In genomic region chr15:88878720-88879184, GRCh38 we compare ENCODE assay signal across 8 cellular contexts. TPM values are rescaled to one million over a fixed set of nuclear protein-coding genes. Genes with fewer than 3 reads are reported as not detected.
DNase-seq lines count a peak whose midpoint lies in the region; ATAC-seq and TF ChIP-seq lines count a peak whose summit lies in the region.

No MANE protein-coding gene starts in this region.

- H2AK5ac ChIP-seq in mesenchymal stem cell (ENCODE audit: low read length, severe bottlenecking) = no peak overlapping the region

- H3K4me3 ChIP-seq in AG09309 (ENCODE audit: control insufficient read depth, low read depth, low read length) = no peak overlapping the region
- H3K4me3 ChIP-seq in KMS-11 (IDR thresholded peaks at IDR 0.05; ENCODE audit: insufficient read depth, low read depth, low read length) = no peak overlapping the region
- no peak overlapping the region for H3K4me3 ChIP-seq in SU-DHL-6 (ENCODE audit: insufficient read depth, low read length, poor library complexity, severe bottlenecking)
- no peak overlapping the region for H3K4me3 ChIP-seq in mesenchymal stem cell (ENCODE audit: insufficient read depth in 1 of 2, low read depth in 1 of 2, low read length in 2 of 2)

- H2BK15ac ChIP-seq in mesenchymal stem cell (ENCODE audit: low read depth, poor library complexity, severe bottlenecking) = no peak overlapping the region

- H3K4me3 Mint-ChIP-seq in chondrocyte (ENCODE audit: unreplicated experiment) = no peak overlapping the region

- no peak overlapping the region for H2AFZ ChIP-seq in KMS-11 (ENCODE audit: low read depth)
- H2AFZ ChIP-seq in SU-DHL-6 (ENCODE audit: low read depth, low read length, severe bottlenecking) = no peak overlapping the region
- no peak overlapping the region for H2AFZ ChIP-seq in mesenchymal stem cell (ENCODE audit: low read depth, low read length)

- H4K20me1 ChIP-seq in KMS-11 (ENCODE audit: insufficient read depth) = no peaks in the 10 kb centered on the region
- H4K20me1 ChIP-seq in SU-DHL-6 (ENCODE audit: low read depth, low read length) = no peaks in the 10 kb centered on the region

- H3K36me3 ChIP-seq in KMS-11 (ENCODE audit: insufficient read depth) (no peaks in the 10 kb centered on the region), SU-DHL-6 (ENCODE audit: low read length) (no peaks in the 10 kb centered on the region), mesenchymal stem cell (ENCODE audit: control insufficient read depth in 1 of 2, insufficient read depth in 2 of 2, low read depth in 1 of 2, low read length in 2 of 2) (no peaks in the 10 kb centered on the region)

- no peak overlapping the region for H3K18ac ChIP-seq in mesenchymal stem cell (ENCODE audit: low read depth in 1 of 2, low read length in 2 of 2)

- no peak overlapping the region for H2BK5ac ChIP-seq in mesenchymal stem cell (ENCODE audit: low read depth, low read length, poor library complexity, severe bottlenecking)

- H3K9me3 Mint-ChIP-seq in chondrocyte (ENCODE audit: low read depth) = no peaks in the 10 kb centered on the region

- H3K9me3 ChIP-seq in SU-DHL-6 (ENCODE audit: insufficient read depth, low read length) = no peaks in the 10 kb centered on the region
- no peaks in the 10 kb centered on the region for H3K9me3 ChIP-seq in mesenchymal stem cell (ENCODE audit: control insufficient read depth, low read length)

- WGBS in mesenchymal stem cell = 70% methylated on average over 18 of the region's 18 CpGs

- DNase-seq in AG09309 (ENCODE audit: low read depth) (no peak), chondrocyte (ENCODE audit: low spot score) (no peak), mesenchymal stem cell (peak; percentile 48), DMS79 treated with DMSO at 0.1 percent for 48 hours (lab: John Stamatoyannopoulos, UW) (no peak)

- H3K36me3 Mint-ChIP-seq in chondrocyte (ENCODE audit: low read depth) = peaks cover 21% of the 10 kb centered on the region

- no peak overlapping the region for H2BK120ac ChIP-seq in mesenchymal stem cell (ENCODE audit: low read depth, low read length)

- H3F3A ChIP-seq in SU-DHL-6 (ENCODE audit: insufficient read depth) = no peaks in the 10 kb centered on the region

- no peak overlapping the region for H3K23ac ChIP-seq in mesenchymal stem cell (ENCODE audit: low read length in 2 of 2)

- H3K9ac ChIP-seq in KMS-11 (no peak overlapping the region), SU-DHL-6 (ENCODE audit: low read length) (no peak overlapping the region), mesenchymal stem cell (ENCODE audit: low read length) (no peak overlapping the region)

- no peak overlapping the region for H3K14ac ChIP-seq in mesenchymal stem cell (ENCODE audit: low read length in 2 of 2)

- no peak overlapping the region for H4K91ac ChIP-seq in mesenchymal stem cell (ENCODE audit: low read length)

- ATAC-seq in HG03457 (IDR thresholded peaks at IDR 0.05; ENCODE audit: unreplicated experiment) = no peak

- H3K79me1 ChIP-seq in mesenchymal stem cell (replicated peaks; ENCODE audit: low read length, poor library complexity, severe bottlenecking) = no peaks in the 10 kb centered on the region

- H3K4me2 ChIP-seq in KMS-11 = no peak overlapping the region
- no peak overlapping the region for H3K4me2 ChIP-seq in SU-DHL-6 (ENCODE audit: low read depth, low read length, poor library complexity, severe bottlenecking)
- no peak overlapping the region for H3K4me2 ChIP-seq in mesenchymal stem cell (ENCODE audit: low read length, poor library complexity, severe bottlenecking)

- H3K27me3 ChIP-seq in KMS-11 (ENCODE audit: insufficient read depth, low read depth) (no peaks in the 10 kb centered on the region), SU-DHL-6 (ENCODE audit: low read length) (no peaks in the 10 kb centered on the region), mesenchymal stem cell (ENCODE audit: control insufficient read depth in 1 of 2, insufficient read depth in 1 of 2, low read length in 2 of 2) (peaks cover 8 to 12% of the 10 kb centered on the region in 2 experiments)

- H4K8ac ChIP-seq in mesenchymal stem cell (ENCODE audit: low read length) = no peak overlapping the region

- no peaks in the 10 kb centered on the region for H3K9me2 ChIP-seq in SU-DHL-6 (replicated peaks; ENCODE audit: insufficient read depth, low read length)

- H3K4ac ChIP-seq in mesenchymal stem cell (ENCODE audit: low read depth in 1 of 2, low read length in 2 of 2) = no peak overlapping the region

- H3K4me1 ChIP-seq in KMS-11 (ENCODE audit: low read depth, poor library complexity, severe bottlenecking) = no peaks in the 10 kb centered on the region
- H3K4me1 ChIP-seq in mesenchymal stem cell (ENCODE audit: control insufficient read depth, insufficient read depth, low read depth, low read length) = peaks cover 5% of the 10 kb centered on the region

- H3K4me1 Mint-ChIP-seq in chondrocyte (ENCODE audit: low read depth) = peaks cover 7% of the 10 kb centered on the region

- H2BK12ac ChIP-seq in mesenchymal stem cell (ENCODE audit: low read length in 2 of 2) = peak overlapping the region in 1 of 2 experiments; percentile 21

- H3K27ac Mint-ChIP-seq in chondrocyte (ENCODE audit: unreplicated experiment) = no peak overlapping the region

- H3K79me2 ChIP-seq in KMS-11 (ENCODE audit: insufficient read depth, low read depth) (no peaks in the 10 kb centered on the region), SU-DHL-6 (ENCODE audit: insufficient read depth, low read length) (no peaks in the 10 kb centered on the region)

- no peak overlapping the region for H3K27ac ChIP-seq in KMS-11
- H3K27ac ChIP-seq in SU-DHL-6 (ENCODE audit: low read depth, low read length) = no peak overlapping the region
- H3K27ac ChIP-seq in mesenchymal stem cell (ENCODE audit: low read length, poor library complexity, severe bottlenecking) = no peak overlapping the region

- no peaks in the 10 kb centered on the region for H3K27me3 Mint-ChIP-seq in chondrocyte (ENCODE audit: low read depth)

- TF ChIP-seq CTCF in AG09309 (IDR thresholded peaks at IDR 0.05; ENCODE audit: control insufficient read depth, insufficient read depth, low read depth, low read length, missing control alignments) = peak; percentile 86
- peak; percentile 84 for TF ChIP-seq CTCF in GM12873 (IDR thresholded peaks at IDR 0.05; ENCODE audit: insufficient read depth, low read depth, low read length, missing control alignments)
- peak; percentile 85 for TF ChIP-seq CTCF in KMS-11 (conservative IDR thresholded peaks at IDR 0.05; ENCODE audit: low read depth, low read length)
- TF ChIP-seq CTCF in SU-DHL-6 (IDR thresholded peaks at IDR 0.05; ENCODE audit: insufficient read depth, low read length, poor library complexity, severe bottlenecking) = peak; percentile 69
- TF ChIP-seq CTCF in chondrocyte (IDR thresholded peaks at IDR 0.05) = peak; percentile 82

RNA-seq across cellular contexts. Expression of gene HAPLN3, which starts 16.6 kb away (rescaled TPM):
- 29.9 to 78.2 TPM (median 73.7 TPM) in 3 replicates for total RNA-seq in chondrocyte
- polyA plus RNA-seq in mesenchymal stem cell (2013, experiment 1 of 2) = 0.98 TPM
- 1.1 TPM for polyA plus RNA-seq in mesenchymal stem cell (2013, experiment 2 of 2)

RNA-seq across cellular contexts. Expression of gene MFGE8, which starts 34.4 kb away (rescaled TPM):
- 154 to 305 TPM (median 287 TPM) in 3 replicates for total RNA-seq in chondrocyte
- 160 TPM for polyA plus RNA-seq in mesenchymal stem cell (2013, experiment 1 of 2)
- polyA plus RNA-seq in mesenchymal stem cell (2013, experiment 2 of 2) = 152 TPM
